ENCODE assay signal across 8 cellular contexts in genomic region chr10:114631678-114632417, GRCh38. TPM values are rescaled to one million over a fixed set of nuclear protein-coding genes. Genes with fewer than 3 reads are reported as not detected.
A peak's percentile ranks its signal among the peaks of the same experiment; 100 is the strongest.
DNase-seq lines count a peak whose midpoint lies in the region; ATAC-seq and TF ChIP-seq lines count a peak whose summit lies in the region.

No MANE protein-coding gene starts in this region.

- peaks cover 10% of the 10 kb centered on the region for H3K23me2 ChIP-seq in H9 (ENCODE audit: insufficient read length, low read depth, low read length, poor library complexity, severe bottlenecking)

- H2BK12ac ChIP-seq in H9 (ENCODE audit: insufficient read length, low read depth, low read length): no peak overlapping the region

- TF ChIP-seq CTCF in GM13977 (IDR thresholded peaks at IDR 0.05; ENCODE audit: extremely low read depth, insufficient read depth, missing control alignments) (no peak), H9 (conservative IDR thresholded peaks at IDR 0.05) (no peak), progenitor cell of endocrine pancreas (IDR thresholded peaks at IDR 0.05; ENCODE audit: unreplicated experiment) (no peak)

- intact Hi-C loops in left cardiac atrium (cut with DNase I): loop anchor here (5.0 to 10.0 kb wide), 3 partner anchors 50 to 153 kb away; no protein-coding TSS in a partner anchor

- H4K5ac ChIP-seq in H9 (ENCODE audit: insufficient read length, low read depth, low read length): no peak overlapping the region

- in situ Hi-C loops in GM13977 (cut with MboI; ENCODE audit: low pct_unique_long_range_greater_than_20kb, low sequenced_read_pairs, unreplicated experiment): no loop called here

- no peak overlapping the region for H3K23ac ChIP-seq in H9 (ENCODE audit: insufficient read length, low read depth, low read length)

- no peaks in the 10 kb centered on the region for H3K79me1 ChIP-seq in H9 (ENCODE audit: insufficient read depth, low read depth, low read length, poor library complexity, severe bottlenecking)

- no peak overlapping the region; a peak in 1 of 7 replicates for H3K27ac Mint-ChIP-seq in H9
- H3K27ac Mint-ChIP-seq in activated naive CD4-positive, alpha-beta T cell treated with anti-CD3 and anti-CD28 coated beads, Interleukin-2, amount 10 ng/mL, durations not matched to agents 7 days and 5 days: no peak overlapping the region
- peak overlapping the region; percentile 62 for H3K27ac Mint-ChIP-seq in progenitor cell of endocrine pancreas

- no peak overlapping the region for H2BK15ac ChIP-seq in H9 (ENCODE audit: low read depth, low read length)

- no peak overlapping the region for H4K91ac ChIP-seq in H9 (ENCODE audit: insufficient read length, low read depth, low read length)

- H2BK5ac ChIP-seq in H9 (ENCODE audit: insufficient read length, low read length): no peak overlapping the region

- no peak overlapping the region for H4K8ac ChIP-seq in H9 (replicated peaks; ENCODE audit: insufficient read length, low read depth, low read length)

- H3K4me3 Mint-ChIP-seq in H9: peak overlapping the region; percentile 75 to 81
- H3K4me3 Mint-ChIP-seq in activated naive CD4-positive, alpha-beta T cell treated with anti-CD3 and anti-CD28 coated beads, Interleukin-2, amount 10 ng/mL, durations not matched to agents 7 days and 5 days: peak overlapping the region; percentile 71
- H3K4me3 Mint-ChIP-seq in progenitor cell of endocrine pancreas (ENCODE audit: low read depth): peak overlapping the region; percentile 77

- no peak overlapping the region for H3K56ac ChIP-seq in H9 (ENCODE audit: insufficient read length, low read depth, low read length)

- H3K4ac ChIP-seq in H9 (ENCODE audit: low read depth, low read length): no peak overlapping the region

- H3K36me3 Mint-ChIP-seq in H9 (ENCODE audit: insufficient read depth in 1 of 3, low read depth in 3 of 3): no peaks in the 10 kb centered on the region
- no peaks in the 10 kb centered on the region for H3K36me3 Mint-ChIP-seq in activated naive CD4-positive, alpha-beta T cell treated with anti-CD3 and anti-CD28 coated beads, Interleukin-2, amount 10 ng/mL, durations not matched to agents 7 days and 5 days
- no peaks in the 10 kb centered on the region for H3K36me3 Mint-ChIP-seq in progenitor cell of endocrine pancreas (ENCODE audit: insufficient read depth)

- H3K27me3 ChIP-seq in H9 (ENCODE audit: insufficient read depth, low read length): peaks cover 9% of the 10 kb centered on the region

- H3T11ph ChIP-seq in H9 (ENCODE audit: low read length): no peak overlapping the region

- CTCF ChIA-PET in activated naive CD4-positive, alpha-beta T cell treated with anti-CD3 and anti-CD28 coated beads, Interleukin-2, amount 10 ng/mL, durations not matched to agents 7 days and 5 days (lab: Charles Lee): interaction anchor here (0.8 kb wide), 1 partner anchor 108 kb away, joined by 3 read pairs; no protein-coding TSS in a partner anchor

- H3K18ac ChIP-seq in H9 (ENCODE audit: insufficient read length, low read depth, low read length): no peak overlapping the region

- no peak overlapping the region for H3K14ac ChIP-seq in H9 (ENCODE audit: insufficient read depth, low read length)

- ATAC-seq in left cardiac atrium: peak; percentile 53 to 61

- H3K4me2 ChIP-seq in H9 (ENCODE audit: insufficient read depth, insufficient read length, low read length): peak overlapping the region; percentile 65

- H3K4me1 Mint-ChIP-seq in H9 (peaks cover 30 to 31% of the 10 kb centered on the region in 2 experiments), progenitor cell of endocrine pancreas (ENCODE audit: low read depth) (peaks cover 33% of the 10 kb centered on the region)
- peaks cover 16% of the 10 kb centered on the region for H3K4me1 Mint-ChIP-seq in activated naive CD4-positive, alpha-beta T cell treated with anti-CD3 and anti-CD28 coated beads, Interleukin-2, amount 10 ng/mL, durations not matched to agents 7 days and 5 days

- DNase-seq in GM13977 (ENCODE audit: low spot score): peak; percentile 45
- peak; percentile 55 for DNase-seq in H9
- peak; percentile 29 for DNase-seq in NCI-H2227 (lab: John Stamatoyannopoulos, UW; ENCODE audit: unreplicated experiment)
- peak; percentile 31 for DNase-seq in activated naive CD4-positive, alpha-beta T cell treated with anti-CD3 and anti-CD28 coated beads, Interleukin-2, amount 10 ng/mL, durations not matched to agents 7 days and 5 days
- DNase-seq in left cardiac atrium: peak; percentile 53
- peak; percentile 27 for DNase-seq in progenitor cell of endocrine pancreas (ENCODE audit: low spot score, unreplicated experiment)
- DNase-seq in effector CD4-positive, alpha-beta T cell: no peak
- no peak for DNase-seq in HCEC 1CT

- H3K27me3 Mint-ChIP-seq in H9 (ENCODE audit: low read depth) (peaks cover 41% of the 10 kb centered on the region), progenitor cell of endocrine pancreas (peaks cover 66% of the 10 kb centered on the region)
- H3K27me3 Mint-ChIP-seq in activated naive CD4-positive, alpha-beta T cell treated with anti-CD3 and anti-CD28 coated beads, Interleukin-2, amount 10 ng/mL, durations not matched to agents 7 days and 5 days: peaks cover 44% of the 10 kb centered on the region

- H2AK5ac ChIP-seq in H9 (ENCODE audit: insufficient read length, low read length): no peak overlapping the region

- no CpG with 5 or more reads among the region's 53 CpGs for WGBS in H9 (ENCODE audit: extremely low coverage, insufficient read length, low lambda C conversion rate)

- H3K9me3 Mint-ChIP-seq in H9: no peaks in the 10 kb centered on the region
- no peaks in the 10 kb centered on the region for H3K9me3 Mint-ChIP-seq in activated naive CD4-positive, alpha-beta T cell treated with anti-CD3 and anti-CD28 coated beads, Interleukin-2, amount 10 ng/mL, durations not matched to agents 7 days and 5 days
- no peaks in the 10 kb centered on the region for H3K9me3 Mint-ChIP-seq in progenitor cell of endocrine pancreas (ENCODE audit: low read depth)

- H3K9ac ChIP-seq in H9 (ENCODE audit: extremely low read depth, insufficient read length, low read length): peak overlapping the region; percentile 1

- H3K79me2 ChIP-seq in H9 (ENCODE audit: insufficient read depth, low read length): no peaks in the 10 kb centered on the region

- no peaks in the 10 kb centered on the region for H4K20me1 ChIP-seq in H9 (ENCODE audit: control insufficient read depth, insufficient read depth, insufficient read length)

- H2BK20ac ChIP-seq in H9 (ENCODE audit: low read depth, low read length, poor library complexity, severe bottlenecking): no peak overlapping the region

- H3K27ac ChIP-seq in H9 (ENCODE audit: insufficient read length, low read depth, low read length): no peak overlapping the region

- no peak overlapping the region for H2AFZ ChIP-seq in H9 (ENCODE audit: low read length)

- H3K4me1 ChIP-seq in H9 (ENCODE audit: insufficient read depth, low read length): peaks cover 4% of the 10 kb centered on the region; the same call in 1 of the 2 replicates

- H2BK120ac ChIP-seq in H9 (ENCODE audit: low read depth, low read length, poor library complexity, severe bottlenecking): no peak overlapping the region

- H3K9me3 ChIP-seq in H9 (ENCODE audit: control insufficient read depth, low read depth, low read length): no peaks in the 10 kb centered on the region

RNA-seq across cellular contexts. Expression of gene ABLIM1, which starts 26.2 kb away (rescaled TPM):
- total RNA-seq in H9 (2021): 31.8 and 32.1 TPM in 2 replicates
- total RNA-seq in left cardiac atrium: 100 to 1,000 TPM; 292 to 305 TPM
- 59.1 and 60.5 TPM in 2 replicates for total RNA-seq in progenitor cell of endocrine pancreas

Comparison
In these comparisons a context has a peak if more than half of its experiments do, and no peak if none do; other contexts are left out.
1. DNase-seq: peak in GM13977 (single experiment), H9 (single experiment), NCI-H2227 (single experiment), activated naive CD4-positive, alpha-beta T cell treated with anti-CD3 and anti-CD28 coated beads, Interleukin-2, amount 10 ng/mL, durations not matched to agents 7 days and 5 days (single experiment), left cardiac atrium (single experiment) and progenitor cell of endocrine pancreas (single experiment); none in effector CD4-positive, alpha-beta T cell (single experiment) and HCEC 1CT (single experiment).
2. Peak in every context shown above with its lines, with median percentiles within 50 percentile points of each other: H3K4me3 Mint-ChIP-seq.